Comparison of ENCODE assay signal across 25 cellular contexts in the genomic region with DNA sequence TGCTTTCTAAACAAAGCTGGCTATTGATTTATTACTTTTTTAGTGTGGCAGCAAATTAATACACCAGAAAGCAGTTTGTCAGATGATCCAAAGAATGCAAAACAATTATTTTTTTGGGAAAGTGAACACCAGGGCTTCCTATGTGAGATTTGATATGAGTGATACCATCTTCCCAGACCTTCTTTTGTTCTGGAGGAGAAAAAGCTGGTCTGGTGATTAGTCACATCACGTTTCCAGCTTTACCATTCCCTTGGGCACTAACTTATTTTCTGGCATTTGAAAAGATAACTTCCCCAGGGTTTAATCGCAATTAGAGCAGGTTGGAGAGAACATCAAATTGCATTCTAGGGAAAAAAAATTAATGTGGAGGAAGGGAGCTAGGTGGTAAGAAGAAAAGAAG.
"Had no signal": no experiment of that assay in that cellular context is flagged by ENCODE, and none has a peak within 500 bp of the region (broad histone marks: within the 10 kb centered on the region; RNA-seq: fewer than 3 reads in every experiment).

No MANE protein-coding gene starts in this region.

- DNase-seq: activated CD4-positive, alpha-beta memory T cell treated with anti-CD3 and anti-CD28 coated beads for 36 hours; activated CD4-positive, alpha-beta T cell treated with anti-CD3 and anti-CD28 coated beads, Interleukin-2, amount 10 ng/mL, durations not matched to agents 7 days and 5 days; activated CD4-positive, CD25-positive, alpha-beta regulatory T cell; activated CD8-positive, alpha-beta memory T cell treated with anti-CD3 and anti-CD28 coated beads for 24 hours; activated gamma-delta T cell; activated naive CD4-positive, alpha-beta T cell treated with anti-CD3 and anti-CD28 coated beads, Interleukin-2, amount 10 ng/mL, durations not matched to agents 7 days and 5 days; activated naive CD8-positive, alpha-beta T cell treated with anti-CD3 and anti-CD28 coated beads for 36 hours; activated T-cell treated with anti-CD3 and anti-CD28 coated beads, Interleukin-2, amount 50 U/mL, for 4 hours; anterior cingulate cortex; caudate nucleus; KG1; MG63; NCI-H1105; NCI-H1436; NCI-H1694 treated with DMSO at 0.1 percent for 48 hours; NCI-H2029 treated with DMSO at 0.1 percent for 48 hours; NCI-H510A treated with DMSO at 0.1 percent for 48 hours; NCI-H69; PC-3; SHP77; T-cell; T-helper 2 cell had no signal

- H3K36me3 ChIP-seq: MG63, SJSA1 had no signal

- H3K27me3 ChIP-seq: MG63, SJSA1 had no signal

- H3K9me3 ChIP-seq: MG63, SJSA1 had no signal

- H3K4me3 ChIP-seq: MG63, SJSA1 had no signal

- FAIRE-seq: RCC 7860 had no signal

- H3K27ac ChIP-seq: SJSA1, VCaP had no signal

- H3K4me1 ChIP-seq: SJSA1 had no signal
